17 cellular contexts compared by ENCODE assay signal in the genomic region with DNA sequence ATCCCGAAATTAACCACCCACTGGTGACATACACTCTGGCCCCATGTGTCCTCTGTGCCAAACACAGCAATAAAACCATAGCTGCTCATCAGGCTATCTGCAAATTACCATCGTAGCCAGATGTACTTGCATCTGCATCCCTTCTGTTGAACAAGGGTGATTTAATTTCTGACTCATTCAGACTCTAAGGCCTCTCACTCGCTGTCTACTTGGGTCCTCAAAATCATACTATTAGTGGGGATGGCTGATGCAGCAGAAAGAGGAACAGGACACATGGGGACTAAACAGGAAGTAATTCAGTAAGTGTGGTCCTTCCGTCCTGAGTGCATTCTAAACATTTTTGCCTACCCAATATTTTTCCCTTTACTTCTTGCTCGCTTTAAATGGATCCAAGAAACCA.
A peak's percentile ranks its signal among the peaks of the same experiment; 100 is the strongest.
DNase-seq lines count a peak whose midpoint lies in the region; ATAC-seq and TF ChIP-seq lines count a peak whose summit lies in the region.
"Had no signal": no experiment of that assay in that cellular context is flagged by ENCODE, and none has a peak within 500 bp of the region (broad histone marks: within the 10 kb centered on the region; RNA-seq: fewer than 3 reads in every experiment).

No MANE protein-coding gene starts in this region.

- H3K27me3 ChIP-seq in OCI-LY3 (ENCODE audit: low read depth, low read length): no peaks in the 10 kb centered on the region

- H3K4me2 ChIP-seq in OCI-LY3 (ENCODE audit: low read length): no peak overlapping the region
- H3K4me2 ChIP-seq: GM23338 had no signal

- no peaks in the 10 kb centered on the region for H4K20me1 ChIP-seq in OCI-LY3 (ENCODE audit: insufficient read depth, low read length)

- H3K27ac ChIP-seq in OCI-LY3 (ENCODE audit: low read length): no peak overlapping the region
- H3K27ac ChIP-seq: SK-N-MC had no signal

- no peak overlapping the region for H3K4me3 ChIP-seq in OCI-LY3 (ENCODE audit: low read length)
- H3K4me3 ChIP-seq: GM23338, SK-N-MC had no signal

- no peak overlapping the region for H3K9ac ChIP-seq in OCI-LY3 (ENCODE audit: low read length)

- peak overlapping the region; percentile 88 for H2AFZ ChIP-seq in OCI-LY3 (ENCODE audit: low read depth, low read length)
- H2AFZ ChIP-seq: GM23338 had no signal

- H3K9me3 ChIP-seq in OCI-LY3 (ENCODE audit: insufficient read depth, low read length): no peaks in the 10 kb centered on the region

- TF ChIP-seq CTCF in OCI-LY3 (IDR thresholded peaks at IDR 0.05; ENCODE audit: low read depth, low read length): no peak

- no peak for ATAC-seq in GM18502 (IDR thresholded peaks at IDR 0.05; ENCODE audit: poor library complexity, unreplicated experiment)
- ATAC-seq: GM23338 had no signal

- H3K36me3 ChIP-seq in OCI-LY3 (replicated peaks; ENCODE audit: low read depth, low read length): no peaks in the 10 kb centered on the region

- DNase-seq in SKM-1 treated with dmso at 0.1 percent for 144 hours (lab: John Stamatoyannopoulos, UW; ENCODE audit: unreplicated experiment): peak; percentile 34
- no peak for DNase-seq in SKM-1 (lab: John Stamatoyannopoulos, UW; ENCODE audit: unreplicated experiment)
- peak; percentile 2 for DNase-seq in UCSD-AML1 (lab: John Stamatoyannopoulos, UW; ENCODE audit: unreplicated experiment)
- DNase-seq in dedifferentiated amniotic fluid mesenchymal stem cell (ENCODE audit: extremely low spot score): no peak
- no peak for DNase-seq in globus pallidus (ENCODE audit: low spot score)
- no peak for DNase-seq in amygdala (lab: John Stamatoyannopoulos, UW)
- DNase-seq: C1 segment of cervical spinal cord; DMS79 treated with DMSO at 0.1 percent for 48 hours; GDM1; NCI-H1105 treated with DMSO at 0.1 percent for 48 hours; NCI-H1694 treated with DMSO at 0.1 percent for 48 hours; NCI-H526 treated with DMSO at 0.1 percent for 48 hours; NK-92 treated with Interleukin-12 subunit alpha and Interleukin-12 subunit beta, amount 100 ng/mL, for 24 hours had no signal

- no peaks in the 10 kb centered on the region for H3K79me2 ChIP-seq in OCI-LY3 (ENCODE audit: low read length)

- no peaks in the 10 kb centered on the region for H3K4me1 ChIP-seq in OCI-LY3 (ENCODE audit: low read length)

Comparison
In these comparisons a context has a peak if more than half of its experiments do, and no peak if none do; other contexts are left out.
1. DNase-seq: peak in SKM-1 treated with dmso at 0.1 percent for 144 hours (single experiment) and UCSD-AML1 (single experiment); none in SKM-1 (single experiment), dedifferentiated amniotic fluid mesenchymal stem cell (single experiment), globus pallidus (single experiment) and amygdala (0 of 56).